23 cellular contexts compared by ENCODE assay signal in genomic region chr6:161265975-161266374, GRCh38. TPM values are rescaled to one million over a fixed set of nuclear protein-coding genes. Genes with fewer than 3 reads are reported as not detected.
DNase-seq lines count a peak whose midpoint lies in the region; ATAC-seq, FAIRE-seq and TF ChIP-seq lines count a peak whose summit lies in the region.
"Had no signal": no experiment of that assay in that cellular context is flagged by ENCODE, and none has a peak within 500 bp of the region (broad histone marks: within the 10 kb centered on the region; RNA-seq: fewer than 3 reads in every experiment).

No MANE protein-coding gene starts in this region.

- no peak overlapping the region for H4K91ac ChIP-seq in IMR-90 (ENCODE audit: insufficient read depth, low read depth, low read length)

- 80% methylated on average over 1 of the region's 7 CpGs; no CpG with 5 or more reads in 1 of the 2 experiments for WGBS in IMR-90 (ENCODE audit: extremely low coverage in 2 of 2, insufficient read length in 1 of 2), 2 experiments

- FAIRE-seq in H54 (lab: Jason Lieb, UNC) (no peak), endothelial cell of umbilical vein (lab: Jason Lieb, UNC) (peak; percentile 21)
- FAIRE-seq: A549 had no signal

- H2BK120ac ChIP-seq in IMR-90 (ENCODE audit: low read depth, low read length): no peak overlapping the region

- TF ChIP-seq CTCF in IMR-90 (conservative IDR thresholded peaks at IDR 0.05; ENCODE audit: low read depth, low read length) (no peak), endothelial cell of umbilical vein (IDR thresholded peaks at IDR 0.05; ENCODE audit: extremely low read depth in 1 of 2, insufficient read depth in 1 of 2, low read depth in 1 of 2, low read length in 2 of 2) (no peak), glutamatergic neuron (IDR thresholded peaks at IDR 0.05; ENCODE audit: partially characterized antibody, unreplicated experiment) (no peak), BE2C (IDR thresholded peaks at IDR 0.05; ENCODE audit: low read depth, low read length) (no peak)

- no peak overlapping the region for H4K5ac ChIP-seq in IMR-90 (ENCODE audit: low read depth, low read length)

- no peak overlapping the region for H4K8ac ChIP-seq in IMR-90 (ENCODE audit: low read depth in 2 of 2, low read length in 2 of 2)

- no peaks in the 10 kb centered on the region for H3K27me3 Mint-ChIP-seq in glutamatergic neuron (ENCODE audit: unreplicated experiment)
- H3K27me3 Mint-ChIP-seq: activated naive CD8-positive, alpha-beta T cell treated with anti-CD3 and anti-CD28 coated beads for 36 hours; stimulated activated memory B cell treated with anti-CD40 and anti-IgM and Interleukin-4, amounts not matched to agents 10 μg/mL and 1 μg/mL and 100 μg/mL, for 72 hours had no signal

- H3K27ac ChIP-seq in IMR-90 (ENCODE audit: insufficient read depth, low read length) (no peak overlapping the region), endothelial cell of umbilical vein (ENCODE audit: insufficient read depth, low read depth, low read length) (no peak overlapping the region)
- H3K27ac ChIP-seq: A549, right atrium auricular region, transverse colon had no signal

- no peak overlapping the region; the same call in 1 of the 2 replicates for H2BK20ac ChIP-seq in IMR-90 (ENCODE audit: low read depth, low read length)

- dilution Hi-C loops in IMR-90 (cut with HindIII; ENCODE audit: low sequenced_read_pairs, unreplicated experiment) (no loop called here), endothelial cell of umbilical vein (cut with MboI; ENCODE audit: extremely low pct_ligation_motif_present, low sequenced_read_pairs) (no loop called here)

- H3K9me3 ChIP-seq in IMR-90 (ENCODE audit: control insufficient read depth, insufficient read depth, low read length): no peaks in the 10 kb centered on the region
- H3K9me3 ChIP-seq in endothelial cell of umbilical vein (replicated peaks; ENCODE audit: control insufficient read depth, insufficient read depth, low read length): no peaks in the 10 kb centered on the region
- no peaks in the 10 kb centered on the region for H3K9me3 ChIP-seq in BE2C
- H3K9me3 ChIP-seq: A549, mucosa of descending colon, right atrium auricular region, transverse colon had no signal

- H3K79me1 ChIP-seq in IMR-90 (ENCODE audit: low read depth in 1 of 2, low read length in 2 of 2): peaks cover 0 to 12% of the 10 kb centered on the region in 2 experiments; a peak in 1 of 4 replicates

- H4K20me1 ChIP-seq in IMR-90 (ENCODE audit: insufficient read depth, low read length) (no peaks in the 10 kb centered on the region), endothelial cell of umbilical vein (replicated peaks; ENCODE audit: control insufficient read depth, extremely low read depth, insufficient read depth, low read length) (no peaks in the 10 kb centered on the region)

- in situ Hi-C loops in Caki2 (cut with HindIII; ENCODE audit: low pct_unique_long_range_greater_than_20kb, low sequenced_read_pairs) (no loop called here), IMR-90 (cut with MboI; ENCODE audit: low sequenced_read_pairs) (loop anchor here (25.0 kb wide), 1 partner anchor 279 kb away; the partner anchor contains the start of gene MAP3K4)

- H3K4me2 ChIP-seq in IMR-90 (ENCODE audit: low read depth, low read length) (no peak overlapping the region), endothelial cell of umbilical vein (ENCODE audit: insufficient read depth, low read length) (no peak overlapping the region)
- H3K4me2 ChIP-seq: A549 had no signal

- H3K9me1 ChIP-seq in IMR-90 (ENCODE audit: insufficient read depth, low read length) (peaks cover 8% of the 10 kb centered on the region), endothelial cell of umbilical vein (replicated peaks; ENCODE audit: control insufficient read depth, extremely low read depth, insufficient read depth, low read length) (no peaks in the 10 kb centered on the region)

- CTCF ChIA-PET in IMR-90 (lab: Yijun Ruan, JAX): no interaction called here
- CTCF ChIA-PET in endothelial cell of umbilical vein (lab: Charles Lee): no interaction called here

- H3K56ac ChIP-seq in IMR-90 (ENCODE audit: extremely low read depth, insufficient read depth, low read length): no peak overlapping the region

- H2BK15ac ChIP-seq in IMR-90 (ENCODE audit: low read depth, low read length): no peak overlapping the region

- H3K4ac ChIP-seq in IMR-90 (ENCODE audit: low read depth, low read length): no peak overlapping the region

- H3K79me2 ChIP-seq in endothelial cell of umbilical vein (ENCODE audit: control insufficient read depth, insufficient read depth, low read length): peaks cover 4% of the 10 kb centered on the region

- BruUV-seq in IMR-90 (replicated peaks; lab: Mats Ljungman, UMichigan) (no TSS peak), endothelial cell of umbilical vein (replicated peaks; lab: Mats Ljungman, UMichigan) (no TSS peak)

- no peak for TF ChIP-seq POLR2A in H54 (IDR thresholded peaks at IDR 0.05; ENCODE audit: low read depth, low read length)
- no peak for TF ChIP-seq POLR2A in IMR-90 (IDR thresholded peaks at IDR 0.05; ENCODE audit: low read depth, low read length)
- TF ChIP-seq POLR2A in endothelial cell of umbilical vein (IDR thresholded peaks at IDR 0.05; ENCODE audit: low read depth, low read length): no peak

- H2AFZ ChIP-seq in IMR-90 (replicated peaks; ENCODE audit: low read length, poor library complexity) (no peak overlapping the region), endothelial cell of umbilical vein (ENCODE audit: low read depth, low read length) (no peak overlapping the region)

- intact Hi-C loops in IMR-90 (cut with micrococcal nuclease): no loop called here
- intact Hi-C loops in endothelial cell of umbilical vein (cut with micrococcal nuclease): no loop called here

- H3K4me3 ChIP-seq in IMR-90 (ENCODE audit: insufficient read depth, low read depth, low read length) (no peak overlapping the region), endothelial cell of umbilical vein (replicated peaks in 1 of 3; ENCODE audit: insufficient read depth in 1 of 3, low read depth in 1 of 3, low read length in 3 of 3) (no peak overlapping the region), BE2C (ENCODE audit: low read depth, low read length) (no peak overlapping the region)
- H3K4me3 ChIP-seq: A549, mucosa of descending colon, right atrium auricular region, transverse colon had no signal

- peaks cover 4% of the 10 kb centered on the region for H3K9me3 Mint-ChIP-seq in glutamatergic neuron (ENCODE audit: unreplicated experiment)
- H3K9me3 Mint-ChIP-seq: activated naive CD8-positive, alpha-beta T cell treated with anti-CD3 and anti-CD28 coated beads for 36 hours; CD14-positive monocyte had no signal

- no peak overlapping the region for H3K23ac ChIP-seq in IMR-90 (ENCODE audit: low read depth, low read length)

- POLR2A ChIA-PET in IMR-90 (lab: Charles Lee; ENCODE audit: unreplicated experiment) (no interaction called here), endothelial cell of umbilical vein (lab: Charles Lee) (no interaction called here)

- H3K27ac Mint-ChIP-seq in glutamatergic neuron (ENCODE audit: unreplicated experiment): no peak overlapping the region
- H3K27ac Mint-ChIP-seq: activated naive CD8-positive, alpha-beta T cell treated with anti-CD3 and anti-CD28 coated beads for 36 hours; stimulated activated memory B cell treated with anti-CD40 and anti-IgM and Interleukin-4, amounts not matched to agents 10 μg/mL and 1 μg/mL and 100 μg/mL, for 72 hours had no signal

- H3K14ac ChIP-seq in IMR-90 (replicated peaks; ENCODE audit: low read depth, low read length): no peak overlapping the region

- H3K4me3 Mint-ChIP-seq in glutamatergic neuron (ENCODE audit: unreplicated experiment): no peak overlapping the region
- H3K4me3 Mint-ChIP-seq: activated naive CD8-positive, alpha-beta T cell treated with anti-CD3 and anti-CD28 coated beads for 36 hours; CD14-positive monocyte; stimulated activated memory B cell treated with anti-CD40 and anti-IgM and Interleukin-4, amounts not matched to agents 10 μg/mL and 1 μg/mL and 100 μg/mL, for 72 hours had no signal

- H3K9ac ChIP-seq in IMR-90 (ENCODE audit: low read depth, low read length) (no peak overlapping the region), endothelial cell of umbilical vein (replicated peaks; ENCODE audit: extremely low read depth, insufficient read depth, low read length) (no peak overlapping the region)

- H2BK5ac ChIP-seq in IMR-90 (ENCODE audit: low read depth, low read length, poor library complexity, severe bottlenecking): no peak overlapping the region

- ATAC-seq in IMR-90 (ENCODE audit: low read depth): no peak
- ATAC-seq: A549; left lobe of liver; mucosa of descending colon; stimulated activated memory B cell treated with anti-CD40 and anti-IgM and Interleukin-4, amounts not matched to agents 10 μg/mL and 1 μg/mL and 100 μg/mL, for 72 hours had no signal

- no peak for TF ChIP-seq RAD21 in IMR-90 (IDR thresholded peaks at IDR 0.05; ENCODE audit: low read length)

- peaks cover 25% of the 10 kb centered on the region for H3K4me1 Mint-ChIP-seq in glutamatergic neuron (ENCODE audit: low read depth, unreplicated experiment)
- H3K4me1 Mint-ChIP-seq: activated naive CD8-positive, alpha-beta T cell treated with anti-CD3 and anti-CD28 coated beads for 36 hours; stimulated activated memory B cell treated with anti-CD40 and anti-IgM and Interleukin-4, amounts not matched to agents 10 μg/mL and 1 μg/mL and 100 μg/mL, for 72 hours had no signal

- no peak overlapping the region for H3K18ac ChIP-seq in IMR-90 (ENCODE audit: low read depth, low read length)

- H2AK9ac ChIP-seq in IMR-90 (replicated peaks; ENCODE audit: low read depth, low read length, poor library complexity): no peak overlapping the region

- H3K36me3 ChIP-seq in IMR-90 (ENCODE audit: control insufficient read depth, insufficient read depth, low read length) (peaks cover 4% of the 10 kb centered on the region; the same call in 1 of the 2 replicates), endothelial cell of umbilical vein (ENCODE audit: control insufficient read depth in 2 of 2, extremely low read depth in 1 of 2, insufficient read depth in 2 of 2, low read length in 2 of 2) (no peaks in the 10 kb centered on the region), BE2C (no peaks in the 10 kb centered on the region)
- H3K36me3 ChIP-seq: right atrium auricular region, transverse colon had no signal

- H3K4me1 ChIP-seq in IMR-90 (ENCODE audit: control insufficient read depth, insufficient read depth, low read length): peaks cover 3% of the 10 kb centered on the region
- H3K4me1 ChIP-seq in endothelial cell of umbilical vein (ENCODE audit: control insufficient read depth, extremely low read depth, insufficient read depth, low read length): no peaks in the 10 kb centered on the region
- H3K4me1 ChIP-seq in BE2C: peaks cover 4% of the 10 kb centered on the region; the same call in 1 of the 2 replicates
- H3K4me1 ChIP-seq: A549, right atrium auricular region had no signal

- peaks cover 11% of the 10 kb centered on the region for H3K36me3 Mint-ChIP-seq in glutamatergic neuron (ENCODE audit: unreplicated experiment)

- H3K27me3 ChIP-seq in IMR-90 (ENCODE audit: control insufficient read depth, insufficient read depth, low read length) (no peaks in the 10 kb centered on the region), endothelial cell of umbilical vein (ENCODE audit: control insufficient read depth in 2 of 2, insufficient read depth in 2 of 2, low read length in 2 of 2) (no peaks in the 10 kb centered on the region), BE2C (no peaks in the 10 kb centered on the region)
- H3K27me3 ChIP-seq: right atrium auricular region, transverse colon had no signal

- DNase-seq in Caki2 (ENCODE audit: low read depth) (peak; percentile 34), H54 (ENCODE audit: insufficient read length, low spot score) (peak; percentile 25), IMR-90 (no peak), endothelial cell of umbilical vein (ENCODE audit: low read depth, low spot score) (no peak), superior temporal gyrus (ENCODE audit: extremely low spot score) (no peak), glutamatergic neuron (no peak), BE2C (no peak), AML-193 (lab: John Stamatoyannopoulos, UW) (no peak)
- DNase-seq: activated CD8-positive, alpha-beta memory T cell treated with anti-CD3 and anti-CD28 coated beads for 24 hours; activated naive CD8-positive, alpha-beta T cell treated with anti-CD3 and anti-CD28 coated beads for 36 hours; cortex of kidney; DMS153; foreskin melanocyte; mucosa of descending colon; NCI-H1930; NCI-H446; nucleus accumbens; transverse colon had no signal

- H2AK5ac ChIP-seq in IMR-90 (ENCODE audit: low read depth, low read length): no peak overlapping the region

RNA-seq across cellular contexts. Expression of gene AGPAT4, which starts 7.9 kb away (rescaled TPM):
- 3.6 and 15.1 TPM in 2 replicates for total RNA-seq in Caki2 (2014; rRNA removed; shearing (Covaris generic); ENCODE audit: low replicate concordance)
- total RNA-seq in IMR-90 (2012; rRNA removed) (3.6 and 3.8 TPM in 2 replicates), endothelial cell of umbilical vein (15.2 and 15.4 TPM in 2 replicates), glutamatergic neuron (ENCODE audit: unreplicated experiment) (90.2 TPM)
- polyA plus RNA-seq in IMR-90 (2012; rRNA removed) (3.6 and 3.8 TPM in 2 replicates), endothelial cell of umbilical vein (8.9 and 10.2 TPM in 2 replicates)
- 1.5 and 2.0 TPM in 2 replicates for polyA plus RNA-seq in IMR-90 (2012; cell fraction: cytosol; rRNA removed)
- 6.2 and 14.0 TPM in 2 replicates for polyA plus RNA-seq in IMR-90 (2012; cell fraction: nucleus; rRNA removed; ENCODE audit: low replicate concordance)
- 5.5 and 6.1 TPM in 2 replicates for polyA plus RNA-seq in endothelial cell of umbilical vein (2011; cell fraction: cytosol; rRNA removed)
- polyA plus RNA-seq in endothelial cell of umbilical vein (2011; cell fraction: nucleus; rRNA removed): 38.9 and 40.0 TPM in 2 replicates
- polyA plus RNA-seq in endothelial cell of umbilical vein (2012): 6.8 and 7.8 TPM in 2 replicates
- 38.4 and 43.0 TPM in 2 replicates for polyA minus RNA-seq in endothelial cell of umbilical vein
- 3.3 TPM for polyA minus RNA-seq in endothelial cell of umbilical vein (2011; cell fraction: cytosol; rRNA and poly(A)+ RNA removed)
- polyA minus RNA-seq in endothelial cell of umbilical vein (2011; cell fraction: nucleus; rRNA and poly(A)+ RNA removed): 42.7 and 54.5 TPM in 2 replicates
- 8.2 TPM for polyA plus RNA-seq in BE2C (2012; ENCODE audit: insufficient read depth, insufficient read length, low read depth)

Comparison
In these comparisons a context has a peak if more than half of its experiments do, and no peak if none do; other contexts are left out.
1. DNase-seq: peak in Caki2 (single experiment) and H54 (single experiment); none in IMR-90 (single experiment), endothelial cell of umbilical vein (single experiment), superior temporal gyrus (single experiment), glutamatergic neuron (single experiment), BE2C (single experiment) and AML-193 (0 of 2).